1 cellular context compared by ENCODE assay signal in genomic region chr12:79414252-79414651, GRCh38.
TF ChIP-seq lines count a peak whose summit lies in the region.

No MANE protein-coding gene starts in this region.

TF ChIP-seq in WTC11, 78 proteins besides CTCF, POLR2A, EP300 and RAD21 (continued from another document):
- TF ChIP-seq PRDM15 (CRISPR knock-in tag; IDR thresholded peaks at IDR 0.05) (no peak), ESRRA (CRISPR knock-in tag; IDR thresholded peaks at IDR 0.05; ENCODE audit: borderline replicate concordance) (no peak), ATF6 (CRISPR knock-in tag; IDR thresholded peaks at IDR 0.05) (no peak), ZNF263 (CRISPR knock-in tag; IDR thresholded peaks at IDR 0.05; ENCODE audit: low read depth) (no peak), NR2C2 (CRISPR knock-in tag; IDR thresholded peaks at IDR 0.05) (no peak), SOX15 (CRISPR knock-in tag; IDR thresholded peaks at IDR 0.05) (no peak), GABPB1 (CRISPR knock-in tag; IDR thresholded peaks at IDR 0.05) (no peak), RELA (CRISPR knock-in tag; IDR thresholded peaks at IDR 0.05; ENCODE audit: borderline replicate concordance) (no peak), ZNF425 (CRISPR knock-in tag; conservative IDR thresholded peaks at IDR 0.05) (no peak), GTF2I (CRISPR knock-in tag; conservative IDR thresholded peaks at IDR 0.05) (no peak), STAT6 (CRISPR knock-in tag; conservative IDR thresholded peaks at IDR 0.05; ENCODE audit: low read depth) (no peak), IRF1 (CRISPR knock-in tag; IDR thresholded peaks at IDR 0.05) (no peak), OVOL2 (CRISPR knock-in tag; IDR thresholded peaks at IDR 0.05; ENCODE audit: borderline replicate concordance) (no peak), ZNF121 (CRISPR knock-in tag; IDR thresholded peaks at IDR 0.05) (no peak), AFF4 (CRISPR knock-in tag; IDR thresholded peaks at IDR 0.05; ENCODE audit: borderline replicate concordance) (no peak)
